11 cellular contexts compared by ENCODE assay signal in the genomic region with DNA sequence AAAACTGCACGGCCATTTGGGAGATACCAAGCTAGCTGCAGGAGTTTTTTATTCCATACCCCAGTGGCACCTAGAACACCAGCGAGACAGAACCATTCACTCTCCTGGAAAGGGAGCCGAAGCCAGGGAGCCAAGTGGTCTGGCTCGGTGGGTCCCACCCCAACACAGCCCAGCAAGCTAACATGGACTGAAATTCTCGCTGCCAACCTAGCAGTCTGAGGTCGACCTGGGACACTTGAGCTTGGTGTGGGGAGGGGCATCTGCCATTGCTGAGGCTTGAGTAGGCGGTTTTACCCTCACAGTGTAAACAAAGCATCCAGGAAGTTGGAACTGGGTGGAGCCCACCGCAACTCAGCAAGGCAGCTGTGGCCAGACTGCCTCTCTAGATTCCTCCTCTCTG.
A peak's percentile ranks its signal among the peaks of the same experiment; 100 is the strongest.
DNase-seq lines count a peak whose midpoint lies in the region; ATAC-seq lines count a peak whose summit lies in the region.
"Had no signal": no experiment of that assay in that cellular context is flagged by ENCODE, and none has a peak within 500 bp of the region (broad histone marks: within the 10 kb centered on the region; RNA-seq: fewer than 3 reads in every experiment).

No MANE protein-coding gene starts in this region.

- no peaks in the 10 kb centered on the region for H3K27me3 Mint-ChIP-seq in activated naive CD4-positive, alpha-beta T cell treated with anti-CD3 and anti-CD28 coated beads for 36 hours (ENCODE audit: low read depth)
- H3K27me3 Mint-ChIP-seq in central memory CD8-positive, alpha-beta T cell: no peaks in the 10 kb centered on the region
- H3K27me3 Mint-ChIP-seq in stimulated activated naive B cell treated with anti-CD40 and anti-IgM and Interleukin-4, amounts not matched to agents 10 μg/mL and 1 μg/mL and 100 μg/mL, for 72 hours: no peaks in the 10 kb centered on the region

- intact Hi-C loops in activated naive CD4-positive, alpha-beta T cell treated with anti-CD3 and anti-CD28 coated beads for 36 hours (cut with micrococcal nuclease): no loop called here

- H3K36me3 Mint-ChIP-seq in activated naive CD4-positive, alpha-beta T cell treated with anti-CD3 and anti-CD28 coated beads for 36 hours (ENCODE audit: low read depth): peaks cover 25% of the 10 kb centered on the region
- H3K36me3 Mint-ChIP-seq in activated naive CD4-positive, alpha-beta T cell treated with anti-CD3 and anti-CD28 coated beads, Interleukin-2, amount 50 U/mL, for 72 hours: peaks cover 36 to 54% of the 10 kb centered on the region in 2 donors
- H3K36me3 Mint-ChIP-seq in central memory CD8-positive, alpha-beta T cell (ENCODE audit: insufficient read depth): peaks cover 2% of the 10 kb centered on the region
- peaks cover 0 to 15% of the 10 kb centered on the region in 2 donors for H3K36me3 Mint-ChIP-seq in stimulated activated naive B cell treated with anti-CD40 and anti-IgM and Interleukin-4, amounts not matched to agents 10 μg/mL and 1 μg/mL and 100 μg/mL, for 72 hours

- no peak overlapping the region for H3K4me3 Mint-ChIP-seq in activated naive CD4-positive, alpha-beta T cell treated with anti-CD3 and anti-CD28 coated beads for 36 hours
- H3K4me3 Mint-ChIP-seq in central memory CD8-positive, alpha-beta T cell: peak overlapping the region; percentile 50
- peak overlapping the region in 1 of 2 donors; percentile 23 for H3K4me3 Mint-ChIP-seq in stimulated activated naive B cell treated with anti-CD40 and anti-IgM and Interleukin-4, amounts not matched to agents 10 μg/mL and 1 μg/mL and 100 μg/mL, for 72 hours

- peaks cover 46% of the 10 kb centered on the region for H3K4me1 Mint-ChIP-seq in activated naive CD4-positive, alpha-beta T cell treated with anti-CD3 and anti-CD28 coated beads for 36 hours (ENCODE audit: low read depth)
- peaks cover 47% of the 10 kb centered on the region for H3K4me1 Mint-ChIP-seq in central memory CD8-positive, alpha-beta T cell
- H3K4me1 Mint-ChIP-seq in stimulated activated naive B cell treated with anti-CD40 and anti-IgM and Interleukin-4, amounts not matched to agents 10 μg/mL and 1 μg/mL and 100 μg/mL, for 72 hours: peaks cover 36 to 67% of the 10 kb centered on the region in 2 donors

- peaks cover 37% of the 10 kb centered on the region for H3K9me3 Mint-ChIP-seq in activated naive CD4-positive, alpha-beta T cell treated with anti-CD3 and anti-CD28 coated beads for 36 hours
- peaks cover 31 to 39% of the 10 kb centered on the region in 2 donors for H3K9me3 Mint-ChIP-seq in activated naive CD4-positive, alpha-beta T cell treated with anti-CD3 and anti-CD28 coated beads, Interleukin-2, amount 50 U/mL, for 72 hours
- H3K9me3 Mint-ChIP-seq in central memory CD8-positive, alpha-beta T cell: peaks cover 42% of the 10 kb centered on the region
- peaks cover 9 to 11% of the 10 kb centered on the region in 2 donors for H3K9me3 Mint-ChIP-seq in stimulated activated naive B cell treated with anti-CD40 and anti-IgM and Interleukin-4, amounts not matched to agents 10 μg/mL and 1 μg/mL and 100 μg/mL, for 72 hours

- CTCF ChIA-PET in activated naive CD4-positive, alpha-beta T cell treated with anti-CD3 and anti-CD28 coated beads for 36 hours (lab: Charles Lee): no interaction called here

- ATAC-seq in activated naive CD4-positive, alpha-beta T cell treated with anti-CD3 and anti-CD28 coated beads, Interleukin-2, amount 50 U/mL, for 72 hours: no peak
- ATAC-seq in central memory CD8-positive, alpha-beta T cell (replicated peaks; ENCODE audit: extremely low read depth, poor library complexity, severe bottlenecking): peak; percentile 86
- ATAC-seq in stimulated activated naive B cell treated with anti-CD40 and anti-IgM and Interleukin-4, amounts not matched to agents 10 μg/mL and 1 μg/mL and 100 μg/mL, for 72 hours (replicated peaks): peak in 1 of 2 donors; percentile 44
- no peak for ATAC-seq in HG02571 (IDR thresholded peaks at IDR 0.05; ENCODE audit: unreplicated experiment)

- no peak overlapping the region for H3K27ac Mint-ChIP-seq in activated naive CD4-positive, alpha-beta T cell treated with anti-CD3 and anti-CD28 coated beads for 36 hours
- H3K27ac Mint-ChIP-seq in activated naive CD4-positive, alpha-beta T cell treated with anti-CD3 and anti-CD28 coated beads, Interleukin-2, amount 50 U/mL, for 72 hours: no peak overlapping the region
- H3K27ac Mint-ChIP-seq in central memory CD8-positive, alpha-beta T cell (ENCODE audit: low read depth): peak overlapping the region; percentile 58
- H3K27ac Mint-ChIP-seq in stimulated activated naive B cell treated with anti-CD40 and anti-IgM and Interleukin-4, amounts not matched to agents 10 μg/mL and 1 μg/mL and 100 μg/mL, for 72 hours: peak overlapping the region; percentile 15

- peak; percentile 46 for DNase-seq in activated naive CD4-positive, alpha-beta T cell treated with anti-CD3 and anti-CD28 coated beads for 36 hours
- no peak for DNase-seq in activated naive CD4-positive, alpha-beta T cell treated with anti-CD3 and anti-CD28 coated beads, Interleukin-2, amount 50 U/mL, for 72 hours (ENCODE audit: low spot score in 2 of 2)
- DNase-seq in T-helper 22 cell (ENCODE audit: low read depth) (peak; percentile 43), cerebellum (ENCODE audit: low spot score) (no peak), hypothalamus (lab: John Stamatoyannopoulos, UW) (no peak)
- peak; percentile 42 to 64 for DNase-seq in central memory CD8-positive, alpha-beta T cell (ENCODE audit: low spot score in 2 of 2)
- no peak for DNase-seq in stimulated activated naive B cell treated with anti-CD40 and anti-IgM and Interleukin-4, amounts not matched to agents 10 μg/mL and 1 μg/mL and 100 μg/mL, for 72 hours
- DNase-seq: C1 segment of cervical spinal cord, cerebellar nuclear complex, kidney had no signal

Comparison
In these comparisons a context has a peak if more than half of its experiments do, and no peak if none do; other contexts are left out.
1. DNase-seq: peak in activated naive CD4-positive, alpha-beta T cell treated with anti-CD3 and anti-CD28 coated beads for 36 hours (single experiment), T-helper 22 cell (single experiment) and central memory CD8-positive, alpha-beta T cell (2 of 2); none in activated naive CD4-positive, alpha-beta T cell treated with anti-CD3 and anti-CD28 coated beads, Interleukin-2, amount 50 U/mL, for 72 hours (0 of 2), stimulated activated naive B cell treated with anti-CD40 and anti-IgM and Interleukin-4, amounts not matched to agents 10 μg/mL and 1 μg/mL and 100 μg/mL, for 72 hours (single experiment), cerebellum (single experiment) and hypothalamus (0 of 51).
2. H3K27ac Mint-ChIP-seq: peak in central memory CD8-positive, alpha-beta T cell (single experiment) and stimulated activated naive B cell treated with anti-CD40 and anti-IgM and Interleukin-4, amounts not matched to agents 10 μg/mL and 1 μg/mL and 100 μg/mL, for 72 hours (single experiment); none in activated naive CD4-positive, alpha-beta T cell treated with anti-CD3 and anti-CD28 coated beads for 36 hours (single experiment) and activated naive CD4-positive, alpha-beta T cell treated with anti-CD3 and anti-CD28 coated beads, Interleukin-2, amount 50 U/mL, for 72 hours (0 of 2).